In the genomic region with DNA sequence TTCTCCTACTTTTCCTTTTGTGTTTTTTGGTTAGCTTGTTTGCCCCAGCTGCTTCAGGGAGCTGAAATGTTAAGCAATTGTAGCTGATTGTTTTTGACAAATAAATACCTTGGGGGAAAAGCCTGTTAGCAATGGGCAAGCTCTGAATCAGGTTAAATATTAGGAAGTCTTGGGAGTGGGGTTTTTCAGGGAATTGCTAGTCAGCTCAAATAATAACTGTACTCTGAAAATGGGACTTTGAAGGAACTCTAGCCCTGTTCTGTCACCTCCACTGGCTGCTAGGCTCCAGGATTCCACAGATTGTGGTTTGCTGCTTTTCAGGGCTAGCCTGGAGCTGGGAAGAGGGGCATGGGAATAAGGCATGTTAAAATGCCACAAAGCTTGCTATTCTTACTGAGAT, we compare ENCODE assay signal across 2 cellular contexts.
TF ChIP-seq lines count a peak whose summit lies in the region.

No MANE protein-coding gene starts in this region.

TF ChIP-seq in GM23338, 12 proteins besides CTCF, POLR2A, EP300 and RAD21 (continued from another document):
- TF ChIP-seq, protein P1, sequence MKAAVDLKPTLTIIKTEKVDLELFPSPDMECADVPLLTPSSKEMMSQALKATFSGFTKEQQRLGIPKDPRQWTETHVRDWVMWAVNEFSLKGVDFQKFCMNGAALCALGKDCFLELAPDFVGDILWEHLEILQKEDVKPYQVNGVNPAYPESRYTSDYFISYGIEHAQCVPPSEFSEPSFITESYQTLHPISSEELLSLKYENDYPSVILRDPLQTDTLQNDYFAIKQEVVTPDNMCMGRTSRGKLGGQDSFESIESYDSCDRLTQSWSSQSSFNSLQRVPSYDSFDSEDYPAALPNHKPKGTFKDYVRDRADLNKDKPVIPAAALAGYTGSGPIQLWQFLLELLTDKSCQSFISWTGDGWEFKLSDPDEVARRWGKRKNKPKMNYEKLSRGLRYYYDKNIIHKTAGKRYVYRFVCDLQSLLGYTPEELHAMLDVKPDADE (IDR thresholded peaks at IDR 0.05): no peak
- no peak for TF ChIP-seq POLR2AphosphoS5 (IDR thresholded peaks at IDR 0.05; ENCODE audit: low read depth)
- TF ChIP-seq, protein P2, sequence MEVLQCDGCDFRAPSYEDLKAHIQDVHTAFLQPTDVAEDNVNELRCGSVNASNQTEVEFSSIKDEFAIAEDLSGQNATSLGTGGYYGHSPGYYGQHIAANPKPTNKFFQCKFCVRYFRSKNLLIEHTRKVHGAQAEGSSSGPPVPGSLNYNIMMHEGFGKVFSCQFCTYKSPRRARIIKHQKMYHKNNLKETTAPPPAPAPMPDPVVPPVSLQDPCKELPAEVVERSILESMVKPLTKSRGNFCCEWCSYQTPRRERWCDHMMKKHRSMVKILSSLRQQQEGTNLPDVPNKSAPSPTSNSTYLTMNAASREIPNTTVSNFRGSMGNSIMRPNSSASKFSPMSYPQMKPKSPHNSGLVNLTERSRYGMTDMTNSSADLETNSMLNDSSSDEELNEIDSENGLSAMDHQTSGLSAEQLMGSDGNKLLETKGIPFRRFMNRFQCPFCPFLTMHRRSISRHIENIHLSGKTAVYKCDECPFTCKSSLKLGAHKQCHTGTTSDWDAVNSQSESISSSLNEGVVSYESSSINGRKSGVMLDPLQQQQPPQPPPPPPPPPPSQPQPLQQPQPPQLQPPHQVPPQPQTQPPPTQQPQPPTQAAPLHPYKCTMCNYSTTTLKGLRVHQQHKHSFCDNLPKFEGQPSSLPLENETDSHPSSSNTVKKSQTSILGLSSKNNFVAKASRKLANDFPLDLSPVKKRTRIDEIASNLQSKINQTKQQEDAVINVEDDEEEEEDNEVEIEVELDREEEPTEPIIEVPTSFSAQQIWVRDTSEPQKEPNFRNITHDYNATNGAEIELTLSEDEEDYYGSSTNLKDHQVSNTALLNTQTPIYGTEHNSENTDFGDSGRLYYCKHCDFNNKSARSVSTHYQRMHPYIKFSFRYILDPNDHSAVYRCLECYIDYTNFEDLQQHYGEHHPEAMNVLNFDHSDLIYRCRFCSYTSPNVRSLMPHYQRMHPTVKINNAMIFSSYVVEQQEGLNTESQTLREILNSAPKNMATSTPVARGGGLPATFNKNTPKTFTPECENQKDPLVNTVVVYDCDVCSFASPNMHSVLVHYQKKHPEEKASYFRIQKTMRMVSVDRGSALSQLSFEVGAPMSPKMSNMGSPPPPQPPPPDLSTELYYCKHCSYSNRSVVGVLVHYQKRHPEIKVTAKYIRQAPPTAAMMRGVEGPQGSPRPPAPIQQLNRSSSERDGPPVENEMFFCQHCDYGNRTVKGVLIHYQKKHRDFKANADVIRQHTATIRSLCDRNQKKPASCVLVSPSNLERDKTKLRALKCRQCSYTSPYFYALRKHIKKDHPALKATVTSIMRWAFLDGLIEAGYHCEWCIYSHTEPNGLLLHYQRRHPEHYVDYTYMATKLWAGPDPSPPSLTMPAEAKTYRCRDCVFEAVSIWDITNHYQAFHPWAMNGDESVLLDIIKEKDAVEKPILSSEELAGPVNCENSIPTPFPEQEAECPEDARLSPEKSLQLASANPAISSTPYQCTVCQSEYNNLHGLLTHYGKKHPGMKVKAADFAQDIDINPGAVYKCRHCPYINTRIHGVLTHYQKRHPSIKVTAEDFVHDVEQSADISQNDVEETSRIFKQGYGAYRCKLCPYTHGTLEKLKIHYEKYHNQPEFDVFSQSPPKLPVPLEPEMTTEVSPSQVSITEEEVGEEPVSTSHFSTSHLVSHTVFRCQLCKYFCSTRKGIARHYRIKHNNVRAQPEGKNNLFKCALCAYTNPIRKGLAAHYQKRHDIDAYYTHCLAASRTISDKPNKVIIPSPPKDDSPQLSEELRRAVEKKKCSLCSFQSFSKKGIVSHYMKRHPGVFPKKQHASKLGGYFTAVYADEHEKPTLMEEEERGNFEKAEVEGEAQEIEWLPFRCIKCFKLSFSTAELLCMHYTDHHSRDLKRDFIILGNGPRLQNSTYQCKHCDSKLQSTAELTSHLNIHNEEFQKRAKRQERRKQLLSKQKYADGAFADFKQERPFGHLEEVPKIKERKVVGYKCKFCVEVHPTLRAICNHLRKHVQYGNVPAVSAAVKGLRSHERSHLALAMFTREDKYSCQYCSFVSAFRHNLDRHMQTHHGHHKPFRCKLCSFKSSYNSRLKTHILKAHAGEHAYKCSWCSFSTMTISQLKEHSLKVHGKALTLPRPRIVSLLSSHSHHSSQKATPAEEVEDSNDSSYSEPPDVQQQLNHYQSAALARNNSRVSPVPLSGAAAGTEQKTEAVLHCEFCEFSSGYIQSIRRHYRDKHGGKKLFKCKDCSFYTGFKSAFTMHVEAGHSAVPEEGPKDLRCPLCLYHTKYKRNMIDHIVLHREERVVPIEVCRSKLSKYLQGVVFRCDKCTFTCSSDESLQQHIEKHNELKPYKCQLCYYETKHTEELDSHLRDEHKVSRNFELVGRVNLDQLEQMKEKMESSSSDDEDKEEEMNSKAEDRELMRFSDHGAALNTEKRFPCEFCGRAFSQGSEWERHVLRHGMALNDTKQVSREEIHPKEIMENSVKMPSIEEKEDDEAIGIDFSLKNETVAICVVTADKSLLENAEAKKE (CRISPR knock-in tag; IDR thresholded peaks at IDR 0.05): no peak
- TF ChIP-seq, protein P3, sequence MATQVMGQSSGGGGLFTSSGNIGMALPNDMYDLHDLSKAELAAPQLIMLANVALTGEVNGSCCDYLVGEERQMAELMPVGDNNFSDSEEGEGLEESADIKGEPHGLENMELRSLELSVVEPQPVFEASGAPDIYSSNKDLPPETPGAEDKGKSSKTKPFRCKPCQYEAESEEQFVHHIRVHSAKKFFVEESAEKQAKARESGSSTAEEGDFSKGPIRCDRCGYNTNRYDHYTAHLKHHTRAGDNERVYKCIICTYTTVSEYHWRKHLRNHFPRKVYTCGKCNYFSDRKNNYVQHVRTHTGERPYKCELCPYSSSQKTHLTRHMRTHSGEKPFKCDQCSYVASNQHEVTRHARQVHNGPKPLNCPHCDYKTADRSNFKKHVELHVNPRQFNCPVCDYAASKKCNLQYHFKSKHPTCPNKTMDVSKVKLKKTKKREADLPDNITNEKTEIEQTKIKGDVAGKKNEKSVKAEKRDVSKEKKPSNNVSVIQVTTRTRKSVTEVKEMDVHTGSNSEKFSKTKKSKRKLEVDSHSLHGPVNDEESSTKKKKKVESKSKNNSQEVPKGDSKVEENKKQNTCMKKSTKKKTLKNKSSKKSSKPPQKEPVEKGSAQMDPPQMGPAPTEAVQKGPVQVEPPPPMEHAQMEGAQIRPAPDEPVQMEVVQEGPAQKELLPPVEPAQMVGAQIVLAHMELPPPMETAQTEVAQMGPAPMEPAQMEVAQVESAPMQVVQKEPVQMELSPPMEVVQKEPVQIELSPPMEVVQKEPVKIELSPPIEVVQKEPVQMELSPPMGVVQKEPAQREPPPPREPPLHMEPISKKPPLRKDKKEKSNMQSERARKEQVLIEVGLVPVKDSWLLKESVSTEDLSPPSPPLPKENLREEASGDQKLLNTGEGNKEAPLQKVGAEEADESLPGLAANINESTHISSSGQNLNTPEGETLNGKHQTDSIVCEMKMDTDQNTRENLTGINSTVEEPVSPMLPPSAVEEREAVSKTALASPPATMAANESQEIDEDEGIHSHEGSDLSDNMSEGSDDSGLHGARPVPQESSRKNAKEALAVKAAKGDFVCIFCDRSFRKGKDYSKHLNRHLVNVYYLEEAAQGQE (IDR thresholded peaks at IDR 0.05; ENCODE audit: unreplicated experiment): no peak

TF ChIP-seq in liver, 16 proteins besides CTCF, POLR2A, EP300 and RAD21 (continued from another document):
- TF ChIP-seq, protein P3 (IDR thresholded peaks at IDR 0.05): no peak
- no peak for TF ChIP-seq HNF4A (conservative IDR thresholded peaks at IDR 0.05)
- no peak for TF ChIP-seq RXRA (IDR thresholded peaks at IDR 0.05)
- TF ChIP-seq, protein P4, sequence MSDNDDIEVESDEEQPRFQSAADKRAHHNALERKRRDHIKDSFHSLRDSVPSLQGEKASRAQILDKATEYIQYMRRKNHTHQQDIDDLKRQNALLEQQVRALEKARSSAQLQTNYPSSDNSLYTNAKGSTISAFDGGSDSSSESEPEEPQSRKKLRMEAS (IDR thresholded peaks at IDR 0.05): no peak
- TF ChIP-seq, protein P5, sequence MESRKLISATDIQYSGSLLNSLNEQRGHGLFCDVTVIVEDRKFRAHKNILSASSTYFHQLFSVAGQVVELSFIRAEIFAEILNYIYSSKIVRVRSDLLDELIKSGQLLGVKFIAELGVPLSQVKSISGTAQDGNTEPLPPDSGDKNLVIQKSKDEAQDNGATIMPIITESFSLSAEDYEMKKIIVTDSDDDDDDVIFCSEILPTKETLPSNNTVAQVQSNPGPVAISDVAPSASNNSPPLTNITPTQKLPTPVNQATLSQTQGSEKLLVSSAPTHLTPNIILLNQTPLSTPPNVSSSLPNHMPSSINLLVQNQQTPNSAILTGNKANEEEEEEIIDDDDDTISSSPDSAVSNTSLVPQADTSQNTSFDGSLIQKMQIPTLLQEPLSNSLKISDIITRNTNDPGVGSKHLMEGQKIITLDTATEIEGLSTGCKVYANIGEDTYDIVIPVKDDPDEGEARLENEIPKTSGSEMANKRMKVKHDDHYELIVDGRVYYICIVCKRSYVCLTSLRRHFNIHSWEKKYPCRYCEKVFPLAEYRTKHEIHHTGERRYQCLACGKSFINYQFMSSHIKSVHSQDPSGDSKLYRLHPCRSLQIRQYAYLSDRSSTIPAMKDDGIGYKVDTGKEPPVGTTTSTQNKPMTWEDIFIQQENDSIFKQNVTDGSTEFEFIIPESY (IDR thresholded peaks at IDR 0.05): no peak
- TF ChIP-seq, protein P6, sequence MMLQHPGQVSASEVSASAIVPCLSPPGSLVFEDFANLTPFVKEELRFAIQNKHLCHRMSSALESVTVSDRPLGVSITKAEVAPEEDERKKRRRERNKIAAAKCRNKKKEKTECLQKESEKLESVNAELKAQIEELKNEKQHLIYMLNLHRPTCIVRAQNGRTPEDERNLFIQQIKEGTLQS (IDR thresholded peaks at IDR 0.05): no peak
- TF ChIP-seq NR2F2 (IDR thresholded peaks at IDR 0.05): no peak
- TF ChIP-seq EGR1 (IDR thresholded peaks at IDR 0.05; ENCODE audit: low read depth in 2 of 2): no peak
